ENCODE assay signal across 27 cellular contexts in genomic region chr11:69229521-69229920, GRCh38.
"Had no signal": no experiment of that assay in that cellular context is flagged by ENCODE, and none has a peak within 500 bp of the region (broad histone marks: within the 10 kb centered on the region; RNA-seq: fewer than 3 reads in every experiment).

No MANE protein-coding gene starts in this region.

- H3K4me1 Mint-ChIP-seq: activated B cell treated with CpG ODN at 0.5 μM for 24 hours; activated CD4-positive, alpha-beta T cell treated with anti-CD3 and anti-CD28 coated beads, Interleukin-2, amount 10 ng/mL, durations not matched to agents 24 days and 14 days; activated T-helper 17 cell treated with anti-CD3 and anti-CD28 coated beads, Interleukin-2, amount 50 U/mL, for 72 hours had no signal

- H3K27ac ChIP-seq: Peyer's patch had no signal

- H3K4me3 Mint-ChIP-seq: activated B cell treated with CpG ODN at 0.5 μM for 24 hours; activated CD4-positive, alpha-beta T cell treated with anti-CD3 and anti-CD28 coated beads, Interleukin-2, amount 10 ng/mL, durations not matched to agents 24 days and 14 days; activated naive CD4-positive, alpha-beta T cell treated with anti-CD3 and anti-CD28 coated beads for 36 hours; activated naive CD8-positive, alpha-beta T cell; activated T-helper 17 cell treated with anti-CD3 and anti-CD28 coated beads, Interleukin-2, amount 50 U/mL, for 72 hours; brain; T-helper 1 cell treated with Interleukin-12 subunit alpha and Interleukin-12 subunit beta and Interleukin-4 antibody, amounts not matched to agents 30 μg/mL and 1 μg/mL, for 36 hours had no signal

- H3K36me3 ChIP-seq: Peyer's patch had no signal

- H3K27ac Mint-ChIP-seq: activated B cell treated with CpG ODN at 0.5 μM for 24 hours; activated CD4-positive, alpha-beta T cell treated with anti-CD3 and anti-CD28 coated beads, Interleukin-2, amount 10 ng/mL, durations not matched to agents 24 days and 14 days; activated naive CD4-positive, alpha-beta T cell treated with anti-CD3 and anti-CD28 coated beads for 36 hours; activated naive CD8-positive, alpha-beta T cell; activated T-helper 17 cell treated with anti-CD3 and anti-CD28 coated beads, Interleukin-2, amount 50 U/mL, for 72 hours; brain; T-helper 1 cell treated with Interleukin-12 subunit alpha and Interleukin-12 subunit beta and Interleukin-4 antibody, amounts not matched to agents 30 μg/mL and 1 μg/mL, for 36 hours had no signal

- H3K4me3 ChIP-seq: Peyer's patch had no signal

- H3K4me1 ChIP-seq: Peyer's patch had no signal

- DNase-seq: activated B cell treated with CpG ODN at 0.5 μM for 24 hours; activated CD4-positive, alpha-beta T cell treated with anti-CD3 and anti-CD28 coated beads for 1 hour; activated CD4-positive, alpha-beta T cell treated with anti-CD3 and anti-CD28 coated beads, Interleukin-2, amount 10 ng/mL, durations not matched to agents 24 days and 14 days; activated CD4-positive, alpha-beta T cell treated with anti-CD3 and anti-CD28 coated beads, Interleukin-2, amount 50 U/mL, for 48 hours; activated gamma-delta T cell; activated naive CD4-positive, alpha-beta T cell treated with anti-CD3 and anti-CD28 coated beads for 36 hours; activated T-cell treated with anti-CD3 and anti-CD28 coated beads for 4 hours; activated T-cell treated with anti-CD3 and anti-CD28 coated beads, Interleukin-2, amount 50 U/mL, for 48 hours; amygdala; IMR-90; Kasumi-1; KBM-7; NCI-H1048; NCI-H1417; NCI-H1930; NCI-H2171; NCI-H2227 treated with DMSO at 0.1 percent for 48 hours; NCI-H510A; NCI-H526 treated with DMSO at 0.1 percent for 48 hours; NCI-H82; NK-92 treated with Interleukin-12 subunit alpha and Interleukin-12 subunit beta, amount 100 ng/mL, for 24 hours; SHP77 treated with DMSO at 0.1 percent for 48 hours had no signal

- H3K36me3 Mint-ChIP-seq: brain had no signal

- H3K9me3 ChIP-seq: Peyer's patch had no signal

- H3K27me3 ChIP-seq: Peyer's patch had no signal
